21 cellular contexts compared by ENCODE assay signal in the genomic region with DNA sequence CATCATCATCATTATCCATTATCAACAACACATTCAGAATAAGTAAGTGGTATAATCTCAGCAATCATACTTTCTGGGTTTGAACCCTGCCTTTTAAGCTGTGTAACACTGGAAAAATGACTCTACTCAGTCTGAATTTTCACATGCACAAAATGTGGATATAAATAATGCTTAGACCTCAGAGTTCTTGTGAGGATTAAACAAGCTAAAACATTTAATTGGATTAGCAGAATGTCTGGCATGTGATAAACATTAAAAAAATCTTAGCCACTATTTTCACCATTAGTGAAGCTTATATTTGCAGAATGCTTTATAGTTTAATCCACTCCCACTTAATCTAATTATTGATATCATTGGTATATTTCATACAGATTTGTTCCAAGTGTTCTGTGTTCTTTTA.
DNase-seq lines count a peak whose midpoint lies in the region; ATAC-seq and TF ChIP-seq lines count a peak whose summit lies in the region.
"Had no signal": no experiment of that assay in that cellular context is flagged by ENCODE, and none has a peak within 500 bp of the region (broad histone marks: within the 10 kb centered on the region; RNA-seq: fewer than 3 reads in every experiment).

No MANE protein-coding gene starts in this region.

- no peak overlapping the region for H3K4me2 ChIP-seq in SK-N-SH
- H3K4me2 ChIP-seq: BLaER1 treated with 17β-estradiol and CSF1 and Interleukin-3, amounts not matched to agents 10 nM and 100 nM had no signal

- no peaks in the 10 kb centered on the region for H3K36me3 ChIP-seq in SK-N-SH (replicated peaks in 1 of 2; ENCODE audit: control insufficient read depth in 1 of 2, insufficient read depth in 2 of 2, low read length in 1 of 2)
- no peaks in the 10 kb centered on the region for H3K36me3 ChIP-seq in testis (ENCODE audit: low read depth, missing control alignments)
- H3K36me3 ChIP-seq in colonic mucosa = no peaks in the 10 kb centered on the region
- H3K36me3 ChIP-seq: BLaER1 treated with 17β-estradiol and CSF1 and Interleukin-3, amounts not matched to agents 10 nM and 100 nM had no signal

- peak; percentile 75 for DNase-seq in NCI-H82 (lab: John Stamatoyannopoulos, UW)
- DNase-seq in SK-N-SH = no peak
- peak; percentile 92 for DNase-seq in retinal pigment epithelial cell (ENCODE audit: low read depth)
- DNase-seq in testis = no peak
- DNase-seq in colonic mucosa = no peak
- DNase-seq: 8988T; ACHN; AML-193; Caco-2; Calu3; CD4-positive, alpha-beta T cell; CD8-positive, alpha-beta T cell; DMS 273 treated with DMSO at 0.1 percent for 48 hours; DMS153; DND-41; EL; GDM1 had no signal

- intact Hi-C loops in testis (cut with DNase I; ENCODE audit: low total_unique reads) = no loop called here
- intact Hi-C loops in colonic mucosa (cut with DNase I) = no loop called here

- ATAC-seq in HG03025 (IDR thresholded peaks at IDR 0.05; ENCODE audit: low FRiP score, unreplicated experiment) = no peak
- ATAC-seq: CD8-positive, alpha-beta T cell; GM12878 had no signal

- H3F3A ChIP-seq in SK-N-SH (replicated peaks; ENCODE audit: insufficient read depth) = no peaks in the 10 kb centered on the region

- CTCF ChIA-PET in SK-N-SH (lab: Yijun Ruan, JAX) = interaction anchor here (0.7 to 0.8 kb wide), 2 partner anchors 430 to 713 kb away, joined by 3 read pairs; no protein-coding TSS in a partner anchor

- H3K79me2 ChIP-seq in SK-N-SH (ENCODE audit: insufficient read depth) = no peaks in the 10 kb centered on the region

- no peaks in the 10 kb centered on the region for H3K9me2 ChIP-seq in SK-N-SH

- H3K9me3 ChIP-seq in SK-N-SH (no peaks in the 10 kb centered on the region), testis (no peaks in the 10 kb centered on the region), colonic mucosa (no peaks in the 10 kb centered on the region)
- H3K9me3 ChIP-seq: Caco-2 had no signal

- H3K27ac ChIP-seq in SK-N-SH (ENCODE audit: low read depth in 2 of 2, low read length in 1 of 2) = no peak overlapping the region
- no peak overlapping the region for H3K27ac ChIP-seq in testis
- H3K27ac ChIP-seq in colonic mucosa = no peak overlapping the region
- H3K27ac ChIP-seq: BLaER1 treated with 17β-estradiol and CSF1 and Interleukin-3, amounts not matched to agents 10 nM and 100 nM; C4-2B had no signal

- TF ChIP-seq POLR2A in testis (IDR thresholded peaks at IDR 0.05) = no peak

- H3K4me3 ChIP-seq in SK-N-SH (ENCODE audit: low read depth in 2 of 2, low read length in 1 of 2) (no peak overlapping the region), retinal pigment epithelial cell (ENCODE audit: low read length) (no peak overlapping the region), testis (no peak overlapping the region), colonic mucosa (no peak overlapping the region)
- H3K4me3 ChIP-seq: BLaER1 treated with 17β-estradiol and CSF1 and Interleukin-3, amounts not matched to agents 10 nM and 100 nM; GM12878 had no signal

- H3K4me1 ChIP-seq in SK-N-SH (ENCODE audit: control insufficient read depth in 1 of 2, insufficient read depth in 2 of 2, low read depth in 1 of 2, low read length in 1 of 2) (peaks cover 0 to 5% of the 10 kb centered on the region in 2 experiments; a peak in 1 of 4 replicates), testis (no peaks in the 10 kb centered on the region), colonic mucosa (no peaks in the 10 kb centered on the region)
- H3K4me1 ChIP-seq: BLaER1 treated with 17β-estradiol and CSF1 and Interleukin-3, amounts not matched to agents 10 nM and 100 nM; Caco-2 had no signal

- no peak for TF ChIP-seq CTCF in SK-N-SH (IDR thresholded peaks at IDR 0.05)
- TF ChIP-seq CTCF in retinal pigment epithelial cell (conservative IDR thresholded peaks at IDR 0.05; ENCODE audit: low read depth, low read length) = no peak
- TF ChIP-seq CTCF in testis (IDR thresholded peaks at IDR 0.05) = no peak
- TF ChIP-seq CTCF in colonic mucosa (IDR thresholded peaks at IDR 0.05) = no peak

- H3K27me3 ChIP-seq in SK-N-SH (ENCODE audit: insufficient read depth) = no peaks in the 10 kb centered on the region
- no peaks in the 10 kb centered on the region for H3K27me3 ChIP-seq in testis
- no peaks in the 10 kb centered on the region for H3K27me3 ChIP-seq in colonic mucosa
- H3K27me3 ChIP-seq: BLaER1 treated with 17β-estradiol and CSF1 and Interleukin-3, amounts not matched to agents 10 nM and 100 nM had no signal

- no peak for TF ChIP-seq EP300 in SK-N-SH (IDR thresholded peaks at IDR 0.05; ENCODE audit: borderline replicate concordance in 1 of 2, low read depth in 1 of 2, low read length in 1 of 2)

- H2AFZ ChIP-seq in SK-N-SH (ENCODE audit: low read depth) = no peak overlapping the region

- POLR2A ChIA-PET in SK-N-SH (lab: Yijun Ruan, JAX) = no interaction called here

- TF ChIP-seq RAD21 in SK-N-SH (IDR thresholded peaks at IDR 0.05; ENCODE audit: low read length) = 0 out of 2 replicates have a peak, but pooled peaks have one; percentile 1

- no peak overlapping the region for H3K9ac ChIP-seq in SK-N-SH
- no peak overlapping the region for H3K9ac ChIP-seq in colonic mucosa (ENCODE audit: low read depth in 2 of 2, low read length in 2 of 2)
- H3K9ac ChIP-seq: BLaER1 treated with 17β-estradiol and CSF1 and Interleukin-3, amounts not matched to agents 10 nM and 100 nM had no signal

- H4K20me1 ChIP-seq in SK-N-SH (ENCODE audit: insufficient read depth) = no peaks in the 10 kb centered on the region
- H4K20me1 ChIP-seq: BLaER1 treated with 17β-estradiol and CSF1 and Interleukin-3, amounts not matched to agents 10 nM and 100 nM had no signal

TF ChIP-seq in SK-N-SH, 30 proteins besides CTCF, POLR2A, EP300 and RAD21:
- TF ChIP-seq SMC3 (IDR thresholded peaks at IDR 0.05; ENCODE audit: low read depth, low read length) = no peak
- TF ChIP-seq, protein P1, sequence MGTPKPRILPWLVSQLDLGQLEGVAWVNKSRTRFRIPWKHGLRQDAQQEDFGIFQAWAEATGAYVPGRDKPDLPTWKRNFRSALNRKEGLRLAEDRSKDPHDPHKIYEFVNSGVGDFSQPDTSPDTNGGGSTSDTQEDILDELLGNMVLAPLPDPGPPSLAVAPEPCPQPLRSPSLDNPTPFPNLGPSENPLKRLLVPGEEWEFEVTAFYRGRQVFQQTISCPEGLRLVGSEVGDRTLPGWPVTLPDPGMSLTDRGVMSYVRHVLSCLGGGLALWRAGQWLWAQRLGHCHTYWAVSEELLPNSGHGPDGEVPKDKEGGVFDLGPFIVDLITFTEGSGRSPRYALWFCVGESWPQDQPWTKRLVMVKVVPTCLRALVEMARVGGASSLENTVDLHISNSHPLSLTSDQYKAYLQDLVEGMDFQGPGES (IDR thresholded peaks at IDR 0.05; ENCODE audit: low read depth, low read length) = no peak
- TF ChIP-seq ELF1 (IDR thresholded peaks at IDR 0.05) = no peak
- TF ChIP-seq, protein P2, sequence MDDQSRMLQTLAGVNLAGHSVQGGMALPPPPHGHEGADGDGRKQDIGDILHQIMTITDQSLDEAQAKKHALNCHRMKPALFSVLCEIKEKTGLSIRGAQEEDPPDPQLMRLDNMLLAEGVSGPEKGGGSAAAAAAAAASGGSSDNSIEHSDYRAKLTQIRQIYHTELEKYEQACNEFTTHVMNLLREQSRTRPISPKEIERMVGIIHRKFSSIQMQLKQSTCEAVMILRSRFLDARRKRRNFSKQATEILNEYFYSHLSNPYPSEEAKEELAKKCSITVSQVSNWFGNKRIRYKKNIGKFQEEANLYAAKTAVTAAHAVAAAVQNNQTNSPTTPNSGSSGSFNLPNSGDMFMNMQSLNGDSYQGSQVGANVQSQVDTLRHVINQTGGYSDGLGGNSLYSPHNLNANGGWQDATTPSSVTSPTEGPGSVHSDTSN (IDR thresholded peaks at IDR 0.05) = no peak
- TF ChIP-seq FOSL2 (IDR thresholded peaks at IDR 0.05; ENCODE audit: borderline replicate concordance, low read depth) = no peak
- no peak for TF ChIP-seq NRF1 (IDR thresholded peaks at IDR 0.05; ENCODE audit: low read depth, low read length)

Comparison
In these comparisons a context has a peak if more than half of its experiments do, and no peak if none do; other contexts are left out.
1. DNase-seq: peak in NCI-H82 (single experiment) and retinal pigment epithelial cell (single experiment); none in SK-N-SH (single experiment), testis (single experiment) and colonic mucosa (single experiment).